Comparison of ENCODE assay signal across 15 cellular contexts in the genomic region with DNA sequence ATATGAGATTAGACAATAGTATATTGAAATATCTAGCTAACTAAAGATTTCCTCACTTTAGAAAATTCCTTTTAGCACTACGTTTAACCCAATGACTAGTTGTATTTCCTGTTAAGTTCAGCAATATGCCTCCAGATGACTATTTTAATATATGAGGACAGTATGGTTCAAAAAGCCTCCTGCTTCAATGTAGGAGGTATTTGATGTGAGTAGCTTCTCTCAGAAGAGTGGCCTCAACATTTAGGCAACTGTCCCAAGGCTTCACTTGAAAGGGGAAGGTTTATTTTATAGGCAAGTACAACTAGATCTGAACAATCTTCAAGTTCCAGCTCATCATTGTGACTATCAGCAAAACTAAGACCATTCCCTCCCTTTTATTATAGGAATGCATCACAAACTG. TPM values are rescaled to one million over a fixed set of nuclear protein-coding genes. Genes with fewer than 3 reads are reported as not detected.
DNase-seq lines count a peak whose midpoint lies in the region; ATAC-seq and TF ChIP-seq lines count a peak whose summit lies in the region.
"Had no signal": no experiment of that assay in that cellular context is flagged by ENCODE, and none has a peak within 500 bp of the region (broad histone marks: within the 10 kb centered on the region; RNA-seq: fewer than 3 reads in every experiment).

No MANE protein-coding gene starts in this region.

- H3K4me3 Mint-ChIP-seq in brain (peak overlapping the region; percentile 93 to 98 (median 94)), naive B cell (peak overlapping the region; percentile 84 to 100 (median 99))
- H3K4me3 Mint-ChIP-seq: activated CD4-positive, alpha-beta memory T cell treated with anti-CD3 and anti-CD28 coated beads for 36 hours had no signal

- H3K27me3 ChIP-seq in cardiac muscle cell (no peaks in the 10 kb centered on the region), transverse colon (no peaks in the 10 kb centered on the region)

- TF ChIP-seq CTCF in cardiac muscle cell (IDR thresholded peaks at IDR 0.05; ENCODE audit: low read depth, low read length) (no peak), brain (conservative IDR thresholded peaks at IDR 0.05) (no peak), transverse colon (IDR thresholded peaks at IDR 0.05) (no peak), OCI-LY7 (conservative IDR thresholded peaks at IDR 0.05; ENCODE audit: low read length) (no peak)

- no peak overlapping the region for H2AFZ ChIP-seq in OCI-LY7 (ENCODE audit: low read length)

- H3K27ac ChIP-seq in cardiac muscle cell (peak overlapping the region; percentile 2), transverse colon (peak overlapping the region; percentile 83 to 89 (median 89)), OCI-LY7 (ENCODE audit: low read depth, low read length, poor library complexity, severe bottlenecking) (no peak overlapping the region)
- H3K27ac ChIP-seq: neutrophil, SK-N-MC had no signal

- intact Hi-C loops in Right ventricle myocardium superior (cut with DNase I) (no loop called here), transverse colon (cut with DNase I; ENCODE audit: low total_unique reads) (loop anchor here (10.0 kb wide), 1 partner anchor 60 kb away; no protein-coding TSS in a partner anchor), OCI-LY7 (cut with micrococcal nuclease; ENCODE audit: unreplicated experiment) (no loop called here)

- H3K4me1 Mint-ChIP-seq in brain = peaks cover 67% of the 10 kb centered on the region
- H3K4me1 Mint-ChIP-seq in naive B cell = peaks cover 28 to 43% (median 34%) of the 10 kb centered on the region in 3 donors

- H3K9me3 Mint-ChIP-seq in brain (peaks cover 0 to 2% (median 0%) of the 10 kb centered on the region in 5 experiments), naive B cell (no peaks in the 10 kb centered on the region)
- H3K9me3 Mint-ChIP-seq: activated CD4-positive, alpha-beta memory T cell treated with anti-CD3 and anti-CD28 coated beads for 36 hours; activated naive CD4-positive, alpha-beta T cell treated with anti-CD3 and anti-CD28 coated beads, Interleukin-2, amount 10 ng/mL, durations not matched to agents 7 days and 5 days had no signal

- H3K79me2 ChIP-seq in OCI-LY7 (ENCODE audit: insufficient read depth, low read depth, low read length) = peaks cover 22% of the 10 kb centered on the region; the same call in 1 of the 2 replicates

- ATAC-seq in Right ventricle myocardium superior (ENCODE audit: poor library complexity) (no peak), naive B cell (ENCODE audit: low read depth in 2 of 2) (no peak)

- H3K36me3 Mint-ChIP-seq in brain (no peaks in the 10 kb centered on the region), naive B cell (peaks cover 9 to 10% of the 10 kb centered on the region in 2 donors)
- H3K36me3 Mint-ChIP-seq: activated CD4-positive, alpha-beta memory T cell treated with anti-CD3 and anti-CD28 coated beads for 36 hours; activated naive CD4-positive, alpha-beta T cell treated with anti-CD3 and anti-CD28 coated beads, Interleukin-2, amount 10 ng/mL, durations not matched to agents 7 days and 5 days had no signal

- POLR2A ChIA-PET in OCI-LY7 (lab: Charles Lee) = interaction anchor here (0.6 to 3.9 kb wide), 12 partner anchors 9 to 156 kb away, joined by 3 to 16 read pairs (median 4); no protein-coding TSS in a partner anchor

- H3K27ac Mint-ChIP-seq in brain (peak overlapping the region in 4 of 5 experiments; percentile 91 to 97 (median 96)), naive B cell (peak overlapping the region; percentile 51 to 99 (median 93))
- H3K27ac Mint-ChIP-seq: activated CD4-positive, alpha-beta memory T cell treated with anti-CD3 and anti-CD28 coated beads for 36 hours; activated naive CD4-positive, alpha-beta T cell treated with anti-CD3 and anti-CD28 coated beads, Interleukin-2, amount 10 ng/mL, durations not matched to agents 7 days and 5 days had no signal

- peaks cover 12% of the 10 kb centered on the region for H3K4me1 ChIP-seq in cardiac muscle cell (ENCODE audit: low read depth)
- H3K4me1 ChIP-seq in transverse colon = peaks cover 0 to 45% (median 6%) of the 10 kb centered on the region in 4 donors
- peaks cover 32% of the 10 kb centered on the region for H3K4me1 ChIP-seq in OCI-LY7 (ENCODE audit: insufficient read depth, low read length, poor library complexity, severe bottlenecking)

- H4K20me1 ChIP-seq in OCI-LY7 (ENCODE audit: insufficient read depth, low read length) = peaks cover 6% of the 10 kb centered on the region; the same call in 1 of the 2 replicates

- no peak overlapping the region for H3K4me2 ChIP-seq in OCI-LY7 (ENCODE audit: low read length)

- H3K4me3 ChIP-seq in cardiac muscle cell (no peak overlapping the region), transverse colon (peak overlapping the region in 1 of 4 donors; percentile 41), OCI-LY7 (ENCODE audit: low read depth, low read length, poor library complexity, severe bottlenecking) (no peak overlapping the region)

- DNase-seq in cardiac muscle cell (ENCODE audit: low read depth in 1 of 2, low spot score in 1 of 2) (no peak), Right ventricle myocardium superior (no peak), naive B cell (no peak), transverse colon (no peak), OCI-LY7 (ENCODE audit: low spot score) (no peak), NCI-H128 (lab: John Stamatoyannopoulos, UW; ENCODE audit: unreplicated experiment) (no peak)
- no peak for DNase-seq in activated effector memory CD4-positive, alpha-beta T cell treated with anti-CD3 and anti-CD28 coated beads, Interleukin-2, amount 50 U/mL, for 16 hours
- DNase-seq: activated CD4-positive, alpha-beta memory T cell treated with anti-CD3 and anti-CD28 coated beads for 36 hours; activated naive CD4-positive, alpha-beta T cell treated with anti-CD3 and anti-CD28 coated beads, Interleukin-2, amount 10 ng/mL, durations not matched to agents 7 days and 5 days; DND-41; effector CD8-positive, alpha-beta T cell; NCI-H2227 treated with DMSO at 0.1 percent for 48 hours had no signal

- peaks cover 51% of the 10 kb centered on the region for H3K27me3 Mint-ChIP-seq in brain
- H3K27me3 Mint-ChIP-seq in naive B cell = no peaks in the 10 kb centered on the region

- H3K36me3 ChIP-seq in cardiac muscle cell = no peaks in the 10 kb centered on the region
- H3K36me3 ChIP-seq in transverse colon = no peaks in the 10 kb centered on the region
- no peaks in the 10 kb centered on the region for H3K36me3 ChIP-seq in OCI-LY7 (ENCODE audit: insufficient read depth, low read length)
- H3K36me3 ChIP-seq: neutrophil had no signal

- in situ Hi-C loops in transverse colon (cut with MboI; ENCODE audit: low pct_ligation_motif_present in 1 of 4, low pct_unique_long_range_greater_than_20kb in 1 of 4, low sequenced_read_pairs in 3 of 4) = loop anchor here in 2 of 4 donors (10.0 to 25.0 kb wide), 2 partner anchors 148 to 150 kb away; no protein-coding TSS in a partner anchor

- BruUV-seq in OCI-LY7 (replicated peaks; lab: Mats Ljungman, UMichigan) = no TSS peak

- no peaks in the 10 kb centered on the region for H3K9me3 ChIP-seq in cardiac muscle cell (ENCODE audit: low read depth)
- no peaks in the 10 kb centered on the region for H3K9me3 ChIP-seq in transverse colon
- no peaks in the 10 kb centered on the region for H3K9me3 ChIP-seq in OCI-LY7 (ENCODE audit: low read length)
- H3K9me3 ChIP-seq: neutrophil had no signal

- 18 to 35% methylated on average over 1 of the region's 1 CpG for WGBS in transverse colon (ENCODE audit: low coverage in 1 of 2), 2 donors

- H3K9me2 ChIP-seq in OCI-LY7 (ENCODE audit: insufficient read depth, low read length) = no peaks in the 10 kb centered on the region

- TF ChIP-seq EP300 in transverse colon (IDR thresholded peaks at IDR 0.05; ENCODE audit: low read depth) = no peak

- no peak for TF ChIP-seq POLR2A in transverse colon (IDR thresholded peaks at IDR 0.05)

- CTCF ChIA-PET in OCI-LY7 (lab: Charles Lee; ENCODE audit: unreplicated experiment) = interaction anchor here (0.6 kb wide), 1 partner anchor 209 kb away, joined by 5 read pairs; no protein-coding TSS in a partner anchor

RNA-seq across cellular contexts. Expression of a gene that starts 2.1 kb away (rescaled TPM):
- total RNA-seq in cardiac muscle cell = 95.3 and 175 TPM in 2 replicates
- polyA plus RNA-seq in cardiac muscle cell = 107 and 137 TPM in 2 replicates
- total RNA-seq in Right ventricle myocardium superior = 52.3 TPM
- 9.8 TPM for polyA plus RNA-seq in brain (ENCODE audit: insufficient read depth, low read depth, low replicate concordance)
- 100 to 1,000 TPM; 402 to 547 (median 433) TPM for polyA plus RNA-seq in naive B cell (ENCODE audit: low read depth in 6 of 6)
- 10 to 100 TPM; 17.3 to 58.0 (median 23.5) TPM for total RNA-seq in transverse colon
- 5.5 and 9.5 TPM in 2 replicates for total RNA-seq in OCI-LY7 (2014; rRNA removed; shearing (Covaris generic))
- total RNA-seq in OCI-LY7 (2022) = 57.6 and 58.7 TPM in 2 replicates
